ENCODE assay signal across 23 cellular contexts in genomic region chr9:113984639-113985380, GRCh38.
DNase-seq lines count a peak whose midpoint lies in the region; ATAC-seq, FAIRE-seq and TF ChIP-seq lines count a peak whose summit lies in the region.
"Had no signal": no experiment of that assay in that cellular context is flagged by ENCODE, and none has a peak within 500 bp of the region (broad histone marks: within the 10 kb centered on the region; RNA-seq: fewer than 3 reads in every experiment).

No MANE protein-coding gene starts in this region.

- no peak for TF ChIP-seq POLR2A in H1 (IDR thresholded peaks at IDR 0.05; ENCODE audit: control extremely low read depth in 1 of 2, low read depth in 2 of 2, low read length in 2 of 2)

- H3K23ac ChIP-seq in H1 (ENCODE audit: insufficient read length), result no peak overlapping the region
- H3K23ac ChIP-seq in neuronal stem cell (ENCODE audit: low read depth, low read length, poor library complexity), result no peak overlapping the region

- H3K27me3 ChIP-seq in astrocyte (ENCODE audit: insufficient read depth, low read length), result no peaks in the 10 kb centered on the region
- H3K27me3 ChIP-seq in H1 (replicated peaks in 1 of 4; ENCODE audit: control insufficient read depth in 3 of 4, extremely low read depth in 1 of 4, insufficient read depth in 3 of 4, low read length in 3 of 4), result no peaks in the 10 kb centered on the region
- H3K27me3 ChIP-seq in neuronal stem cell (ENCODE audit: control insufficient read depth in 3 of 3, insufficient read depth in 3 of 3, low read depth in 1 of 3, low read length in 3 of 3), result no peaks in the 10 kb centered on the region
- H3K27me3 ChIP-seq: BLaER1 had no signal

- peaks cover 31% of the 10 kb centered on the region for H3K36me3 Mint-ChIP-seq in astrocyte (ENCODE audit: low read depth, unreplicated experiment)
- H3K36me3 Mint-ChIP-seq: CD4-positive, CD25-positive, alpha-beta regulatory T cell; CD8-positive, alpha-beta T cell had no signal

- H3K27ac Mint-ChIP-seq in astrocyte (ENCODE audit: unreplicated experiment), result peak overlapping the region; percentile 6
- H3K27ac Mint-ChIP-seq: B cell; CD8-positive, alpha-beta T cell; GM23338 had no signal

- no peak overlapping the region for H2BK12ac ChIP-seq in H1 (ENCODE audit: low read depth, low read length)
- H2BK12ac ChIP-seq in neuronal stem cell (ENCODE audit: low read length), result no peak overlapping the region

- H3K14ac ChIP-seq in H1 (ENCODE audit: insufficient read length), result no peak overlapping the region
- no peak overlapping the region for H3K14ac ChIP-seq in neuronal stem cell (ENCODE audit: low read length)

- H3K27me3 Mint-ChIP-seq in astrocyte (ENCODE audit: low read depth, unreplicated experiment), result no peaks in the 10 kb centered on the region
- H3K27me3 Mint-ChIP-seq: B cell; CD4-positive, CD25-positive, alpha-beta regulatory T cell had no signal

- H3K4me1 ChIP-seq in HEK293 (ENCODE audit: control insufficient read depth, insufficient read depth, low read length) (no peaks in the 10 kb centered on the region), astrocyte (ENCODE audit: insufficient read depth, low read length) (peaks cover 9% of the 10 kb centered on the region), H1 (replicated peaks in 1 of 4; ENCODE audit: control insufficient read depth in 3 of 4, insufficient read depth in 4 of 4, low read length in 3 of 4) (no peaks in the 10 kb centered on the region; a peak in 1 of 7 replicates), neuronal stem cell (ENCODE audit: control insufficient read depth in 2 of 2, insufficient read depth in 1 of 2, low read depth in 1 of 2, low read length in 2 of 2) (peaks cover 0 to 2% of the 10 kb centered on the region in 2 donors)
- H3K4me1 ChIP-seq: BLaER1, Caco-2, HAP-1 had no signal

- no peak for TF ChIP-seq CTCF in HEK293 (tag by site-specific recombination; IDR thresholded peaks at IDR 0.05)
- no peak for TF ChIP-seq CTCF in astrocyte (IDR thresholded peaks at IDR 0.05; ENCODE audit: insufficient read depth, low read depth, low read length)
- TF ChIP-seq CTCF in H1 (IDR thresholded peaks at IDR 0.05; ENCODE audit: control extremely low read depth in 1 of 3, insufficient read depth in 1 of 3, low read depth in 1 of 3, low read length in 3 of 3), result no peak

- peaks cover 68% of the 10 kb centered on the region for H4K20me1 ChIP-seq in astrocyte (ENCODE audit: insufficient read depth, low read length)
- H4K20me1 ChIP-seq in H1 (replicated peaks in 1 of 2; ENCODE audit: control insufficient read depth in 1 of 2, insufficient read depth in 2 of 2, low read length in 2 of 2), result no peaks in the 10 kb centered on the region

- H4K5ac ChIP-seq in H1 (ENCODE audit: insufficient read length, low read depth, low read length), result no peak overlapping the region

- H3K9ac ChIP-seq in astrocyte (ENCODE audit: low read length) (no peak overlapping the region), H1 (replicated peaks in 1 of 4; ENCODE audit: extremely low read depth in 1 of 4, low read depth in 3 of 4, low read length in 3 of 4) (no peak overlapping the region), neuronal stem cell (ENCODE audit: low read depth, low read length, poor library complexity) (no peak overlapping the region)
- H3K9ac ChIP-seq: BLaER1 had no signal

- 0 out of 2 replicates have a peak, but pooled peaks cover 3% of the 10 kb centered on the region for H3K79me1 ChIP-seq in H1 (ENCODE audit: low read depth, low read length)
- peaks cover 3% of the 10 kb centered on the region for H3K79me1 ChIP-seq in neuronal stem cell (ENCODE audit: low read depth, low read length)

- peaks cover 0 to 13% of the 10 kb centered on the region in 2 experiments; a peak in 1 of 3 replicates for H3K36me3 ChIP-seq in HEK293 (ENCODE audit: control insufficient read depth in 2 of 2, insufficient read depth in 1 of 2, low read length in 2 of 2)
- H3K36me3 ChIP-seq in astrocyte (ENCODE audit: insufficient read depth, low read length), result peaks cover 2% of the 10 kb centered on the region
- peaks cover 0 to 8% (median 5%) of the 10 kb centered on the region in 4 experiments; a peak in 3 of 8 replicates for H3K36me3 ChIP-seq in H1 (ENCODE audit: control insufficient read depth in 2 of 4, insufficient read depth in 4 of 4, low read length in 3 of 4)
- peaks cover 18 to 45% of the 10 kb centered on the region in 2 donors for H3K36me3 ChIP-seq in neuronal stem cell (replicated peaks in 1 of 2; ENCODE audit: control insufficient read depth in 2 of 2, insufficient read depth in 2 of 2, low read length in 2 of 2)

- H2BK120ac ChIP-seq in H1 (replicated peaks; ENCODE audit: low read depth, low read length) (no peak overlapping the region), neuronal stem cell (ENCODE audit: low read depth, low read length) (no peak overlapping the region)

- no peak overlapping the region for H4K91ac ChIP-seq in H1 (replicated peaks; ENCODE audit: insufficient read length, low read length)
- peak overlapping the region; percentile 26 for H4K91ac ChIP-seq in neuronal stem cell (ENCODE audit: low read depth, low read length, poor library complexity)

- H2AFZ ChIP-seq in astrocyte (ENCODE audit: low read depth, low read length), result no peak overlapping the region
- no peak overlapping the region for H2AFZ ChIP-seq in H1 (ENCODE audit: low read length)
- H2AFZ ChIP-seq in neuronal stem cell (ENCODE audit: low read length), result no peak overlapping the region
- H2AFZ ChIP-seq: GM23338 had no signal

- CTCF ChIA-PET in HEK293 (lab: Yijun Ruan, JAX) (no interaction called here), H1 (lab: Charles Lee; ENCODE audit: partially characterized antibody) (interaction anchor here (0.8 to 9.0 kb wide), 5 partner anchors 11 to 177 kb away, joined by 3 to 55 read pairs (median 4); no protein-coding TSS in a partner anchor)

- POLR2A ChIA-PET in HEK293 (lab: Yijun Ruan, JAX) (interaction anchor here (0.5 kb wide), 1 partner anchor 115 kb away, joined by 3 read pairs; no protein-coding TSS in a partner anchor), H1 (lab: Charles Lee; ENCODE audit: partially characterized antibody) (interaction anchor here (1.0 kb wide), 2 partner anchors 8 to 23 kb away, joined by 3 read pairs; no protein-coding TSS in a partner anchor)

- DNase-seq in astrocyte (ENCODE audit: low read depth), result no peak
- no peak for DNase-seq in H1 (ENCODE audit: low read depth in 1 of 2, low spot score in 2 of 2)
- no peak for DNase-seq in neuronal stem cell (ENCODE audit: low spot score)
- no peak for DNase-seq in NCI-H1092 treated with DMSO at 0.1 percent for 48 hours (lab: John Stamatoyannopoulos, UW)
- no peak for DNase-seq in effector CD8-positive, alpha-beta T cell (lab: John Stamatoyannopoulos, UW)
- DNase-seq: Caco-2; CD4-positive, CD25-positive, alpha-beta regulatory T cell; CD8-positive, alpha-beta T cell; DMS153; DND-41; EL; GDM1 had no signal

- no peak overlapping the region for H2AK5ac ChIP-seq in H1 (ENCODE audit: low read depth, low read length)
- no peak overlapping the region for H2AK5ac ChIP-seq in neuronal stem cell (ENCODE audit: low read depth, low read length)

- H3K4ac ChIP-seq in H1 (replicated peaks; ENCODE audit: insufficient read length, low read depth, low read length) (no peak overlapping the region), neuronal stem cell (ENCODE audit: low read length) (no peak overlapping the region)

- no peaks in the 10 kb centered on the region; the same call in 1 of the 2 replicates for H3K23me2 ChIP-seq in H1 (ENCODE audit: low read depth, low read length)

- H3K27ac ChIP-seq in HEK293 (ENCODE audit: extremely low read depth, low read depth, low read length) (no peak overlapping the region), astrocyte (ENCODE audit: low read depth, low read length) (no peak overlapping the region), H1 (ENCODE audit: low read depth, low read length) (no peak overlapping the region), neuronal stem cell (replicated peaks; ENCODE audit: low read length) (no peak overlapping the region)
- H3K27ac ChIP-seq: BLaER1, C4-2B had no signal

- no peak for TF ChIP-seq RAD21 in H1 (IDR thresholded peaks at IDR 0.05 in 1 of 2, conservative IDR thresholded peaks at IDR 0.05 in 1 of 2; ENCODE audit: low read depth in 2 of 2, low read length in 2 of 2)

- H3K18ac ChIP-seq in H1 (ENCODE audit: extremely low read depth, low read length), result no peak overlapping the region
- H3K18ac ChIP-seq in neuronal stem cell (ENCODE audit: low read length), result no peak overlapping the region

- no peak overlapping the region for H2BK15ac ChIP-seq in H1 (ENCODE audit: low read length)
- no peak overlapping the region for H2BK15ac ChIP-seq in neuronal stem cell (ENCODE audit: low read length)

- H3K9me3 ChIP-seq in HEK293 (ENCODE audit: control insufficient read depth, insufficient read depth, low read depth, low read length) (no peaks in the 10 kb centered on the region), astrocyte (ENCODE audit: insufficient read depth, low read depth, low read length) (no peaks in the 10 kb centered on the region), H1 (ENCODE audit: insufficient read depth in 2 of 2, low read depth in 1 of 2, low read length in 1 of 2) (no peaks in the 10 kb centered on the region), neuronal stem cell (replicated peaks in 1 of 2; ENCODE audit: control insufficient read depth in 2 of 2, insufficient read depth in 1 of 2, low read depth in 1 of 2, low read length in 2 of 2) (no peaks in the 10 kb centered on the region)
- H3K9me3 ChIP-seq: BLaER1, Caco-2, HAP-1 had no signal

- no peak for ATAC-seq in HG03457 (IDR thresholded peaks at IDR 0.05; ENCODE audit: unreplicated experiment)
- no peak for ATAC-seq in GM21367 (IDR thresholded peaks at IDR 0.05; ENCODE audit: unreplicated experiment)
- ATAC-seq: CD8-positive, alpha-beta T cell; GM12878; GM23338 had no signal

- no peak overlapping the region for H2BK5ac ChIP-seq in H1 (ENCODE audit: low read depth, low read length)
- no peak overlapping the region for H2BK5ac ChIP-seq in neuronal stem cell (ENCODE audit: low read length)

- no peak overlapping the region for H3K4me2 ChIP-seq in astrocyte (ENCODE audit: low read length)
- no peak overlapping the region for H3K4me2 ChIP-seq in H1 (ENCODE audit: insufficient read depth in 1 of 2, low read depth in 2 of 2, low read length in 2 of 2)
- H3K4me2 ChIP-seq in neuronal stem cell (ENCODE audit: insufficient read depth, low read length, poor library complexity, severe bottlenecking), result no peak overlapping the region
- H3K4me2 ChIP-seq: BLaER1, GM23338 had no signal

- H3K4me3 Mint-ChIP-seq in astrocyte (ENCODE audit: unreplicated experiment), result no peak overlapping the region
- H3K4me3 Mint-ChIP-seq: B cell; CD4-positive, CD25-positive, alpha-beta regulatory T cell; CD8-positive, alpha-beta T cell; GM23338 had no signal

- H3K56ac ChIP-seq in H1 (replicated peaks; ENCODE audit: insufficient read length, low read depth, low read length), result no peak overlapping the region

- no peak overlapping the region for H3K4me3 ChIP-seq in HEK293 (ENCODE audit: low read depth, low read length)
- no peak overlapping the region for H3K4me3 ChIP-seq in astrocyte (ENCODE audit: insufficient read depth, low read depth, low read length)
- no peak overlapping the region for H3K4me3 ChIP-seq in H1 (ENCODE audit: extremely low read depth in 1 of 4, insufficient read depth in 2 of 4, low read depth in 3 of 4, low read length in 4 of 4)
- H3K4me3 ChIP-seq in neuronal stem cell (ENCODE audit: low read length in 2 of 2), result no peak overlapping the region
- H3K4me3 ChIP-seq: BLaER1, GM12878, GM23338, HAP-1 had no signal

- peaks cover 7% of the 10 kb centered on the region for H3K4me1 Mint-ChIP-seq in astrocyte (ENCODE audit: low read depth, unreplicated experiment)
- H3K4me1 Mint-ChIP-seq: B cell; CD4-positive, CD25-positive, alpha-beta regulatory T cell had no signal

- FAIRE-seq in astrocyte (lab: Jason Lieb, UNC), result no peak
- no peak for FAIRE-seq in H1 (lab: Jason Lieb, UNC)
- FAIRE-seq: GM12878, GM19239, H54 had no signal

- H3K9me3 Mint-ChIP-seq in astrocyte (ENCODE audit: unreplicated experiment), result no peaks in the 10 kb centered on the region
- H3K9me3 Mint-ChIP-seq: CD4-positive, CD25-positive, alpha-beta regulatory T cell; CD8-positive, alpha-beta T cell; GM23338 had no signal

- H3K79me2 ChIP-seq in astrocyte (ENCODE audit: insufficient read depth, low read length), result peaks cover 18% of the 10 kb centered on the region
- no peaks in the 10 kb centered on the region for H3K79me2 ChIP-seq in H1 (ENCODE audit: control insufficient read depth in 1 of 2, insufficient read depth in 2 of 2, low read length in 2 of 2)

- WGBS in H1 (ENCODE audit: extremely low coverage in 1 of 2, insufficient coverage in 1 of 2, insufficient read length in 1 of 2, insufficient replicate concordance in 2 of 2, low coverage in 1 of 2, low lambda C conversion rate in 2 of 2, missing lambda C conversion rate in 1 of 2), 2 experiments, result 84% methylated on average over 10 of the region's 10 CpGs; no CpG with 5 or more reads in 1 of the 2 experiments
- WGBS in neuronal stem cell (ENCODE audit: extremely low coverage in 2 of 2, insufficient read length in 2 of 2, insufficient replicate concordance in 1 of 2), 2 donors, result no CpG with 5 or more reads among the region's 10 CpGs

- TF ChIP-seq EP300 in H1 (IDR thresholded peaks at IDR 0.05; ENCODE audit: borderline replicate concordance in 1 of 2, low read depth in 2 of 2, low read length in 2 of 2), result no peak

- no peak overlapping the region for H4K8ac ChIP-seq in H1 (ENCODE audit: extremely low read depth, insufficient read depth, low read length)
- H4K8ac ChIP-seq in neuronal stem cell (ENCODE audit: low read depth, low read length), result no peak overlapping the region

- no peak overlapping the region for H2BK20ac ChIP-seq in H1 (ENCODE audit: low read length)
